Comparison of ENCODE assay signal across 8 cellular contexts in the genomic region with DNA sequence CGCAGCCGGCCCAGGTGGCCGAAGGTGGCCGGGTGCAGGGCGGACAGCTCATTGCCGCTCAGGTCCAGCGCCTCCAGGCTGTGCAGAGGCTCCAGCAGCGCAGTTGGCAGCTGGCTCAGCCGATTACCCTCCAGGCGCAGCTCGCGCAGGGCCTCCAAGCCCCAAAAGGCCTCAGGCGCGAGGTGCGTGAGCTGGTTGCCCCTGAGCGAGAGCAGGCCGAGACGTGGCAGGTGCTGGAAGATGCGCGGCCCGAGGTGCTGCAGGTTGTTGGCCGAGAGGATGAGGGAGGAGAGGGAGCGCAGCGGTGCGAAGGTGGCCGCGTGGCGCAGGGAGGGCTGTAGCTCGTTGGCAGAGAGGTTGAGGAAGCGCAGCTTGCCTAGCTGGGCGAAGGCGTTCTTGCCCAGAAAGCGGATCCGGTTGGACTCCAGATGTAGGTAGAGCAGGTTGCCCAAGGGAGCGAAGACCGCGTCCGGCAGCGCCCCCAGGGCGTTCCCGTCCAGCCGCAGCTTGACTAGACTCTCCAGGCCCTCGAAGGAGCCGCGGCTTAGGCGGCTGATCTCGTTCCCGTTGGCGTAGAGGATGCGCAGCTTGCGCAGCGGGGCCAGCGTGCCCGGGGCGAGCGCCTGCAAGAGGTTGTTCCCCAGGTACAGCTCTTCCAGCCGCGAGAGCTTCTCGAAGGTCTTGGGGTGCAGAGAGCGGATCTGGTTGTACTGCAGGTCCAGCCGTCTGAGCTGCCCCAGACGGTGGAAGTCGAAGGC. TPM values are rescaled to one million over a fixed set of nuclear protein-coding genes. Genes with fewer than 3 reads are reported as not detected.
A peak's percentile ranks its signal among the peaks of the same experiment; 100 is the strongest.
DNase-seq lines count a peak whose midpoint lies in the region; ATAC-seq, FAIRE-seq and TF ChIP-seq lines count a peak whose summit lies in the region.

No MANE protein-coding gene starts in this region.

- no peaks in the 10 kb centered on the region for H3K9me3 Mint-ChIP-seq in memory B cell

- TF ChIP-seq POLR2A in GM18505 (IDR thresholded peaks at IDR 0.05; ENCODE audit: borderline replicate concordance, extremely low read depth, insufficient read depth, insufficient read length): no peak

- peaks cover 2% of the 10 kb centered on the region for H3K4me1 Mint-ChIP-seq in memory B cell

- FAIRE-seq in D721Med (lab: Jason Lieb, UNC): no peak

- H3K4me3 Mint-ChIP-seq in memory B cell: peak overlapping the region; percentile 2

- peak overlapping the region; percentile 59 to 79 for H3K9ac ChIP-seq in duodenal mucosa (ENCODE audit: low read depth in 1 of 2, low read length in 2 of 2)

- peaks cover 23 to 37% of the 10 kb centered on the region in 2 donors for H3K4me1 ChIP-seq in duodenal mucosa (ENCODE audit: control insufficient read depth in 1 of 2, insufficient read depth in 2 of 2, low read length in 2 of 2)

- H3K36me3 ChIP-seq in duodenal mucosa (ENCODE audit: control insufficient read depth in 1 of 2, insufficient read depth in 2 of 2, low read length in 2 of 2): no peaks in the 10 kb centered on the region

- ATAC-seq in memory B cell (ENCODE audit: low read depth): no peak
- no peak for ATAC-seq in GM18505 (IDR thresholded peaks at IDR 0.05; ENCODE audit: unreplicated experiment)
- ATAC-seq in GM21717 (IDR thresholded peaks at IDR 0.05; ENCODE audit: unreplicated experiment): no peak

- no peak overlapping the region for H3K27ac ChIP-seq in duodenal mucosa (ENCODE audit: low read depth, low read length)

- H3K4me3 ChIP-seq in duodenal mucosa (ENCODE audit: low read depth in 1 of 2, low read length in 2 of 2): peak overlapping the region; percentile 64 to 79

- H3K27me3 Mint-ChIP-seq in memory B cell: peaks cover 22% of the 10 kb centered on the region

- H3K36me3 Mint-ChIP-seq in memory B cell: no peaks in the 10 kb centered on the region

- peak; percentile 71 for DNase-seq in DMS 273 treated with DMSO at 0.1 percent for 48 hours (lab: John Stamatoyannopoulos, UW)
- DNase-seq in NCI-H748 (lab: John Stamatoyannopoulos, UW; ENCODE audit: unreplicated experiment): peak; percentile 89
- no peak for DNase-seq in memory B cell (ENCODE audit: low spot score in 2 of 2)
- peak; percentile 46 for DNase-seq in ureter (ENCODE audit: low spot score)
- no peak for DNase-seq in D721Med (ENCODE audit: insufficient read length, low spot score)

- no peaks in the 10 kb centered on the region for H3K9me3 ChIP-seq in duodenal mucosa (ENCODE audit: control insufficient read depth in 1 of 2, low read length in 2 of 2)

- H3K27me3 ChIP-seq in duodenal mucosa (ENCODE audit: control insufficient read depth in 1 of 2, insufficient read depth in 2 of 2, low read length in 2 of 2): peaks cover 6 to 9% of the 10 kb centered on the region in 2 donors

- no peak for TF ChIP-seq CTCF in D721Med (IDR thresholded peaks at IDR 0.05; ENCODE audit: insufficient read depth, missing control alignments)

- no peak overlapping the region for H3K27ac Mint-ChIP-seq in memory B cell

RNA-seq across cellular contexts. Expression of a gene that starts 0.9 kb away (rescaled TPM):
- 1.6 TPM for total RNA-seq in ureter

Comparison
In these comparisons a context has a peak if more than half of its experiments do, and no peak if none do; other contexts are left out.
1. DNase-seq: peak in DMS 273 treated with DMSO at 0.1 percent for 48 hours (single experiment), NCI-H748 (single experiment) and ureter (single experiment); none in memory B cell (0 of 2) and D721Med (single experiment).